7 cellular contexts compared by ENCODE assay signal in genomic region chr6:80742481-80742880, GRCh38.
DNase-seq lines count a peak whose midpoint lies in the region; TF ChIP-seq lines count a peak whose summit lies in the region.

No MANE protein-coding gene starts in this region.

- H3K4me3 ChIP-seq in Loucy (ENCODE audit: low read length, poor library complexity, severe bottlenecking) (no peak overlapping the region), mammary epithelial cell (replicated peaks in 1 of 3; ENCODE audit: insufficient read depth in 1 of 3, low read depth in 2 of 3, low read length in 3 of 3) (no peak overlapping the region)

- no peaks in the 10 kb centered on the region for H3K36me3 ChIP-seq in Loucy (ENCODE audit: insufficient read depth, low read length)
- no peaks in the 10 kb centered on the region for H3K36me3 ChIP-seq in mammary epithelial cell (ENCODE audit: insufficient read depth, low read length)

- in situ Hi-C loops in mammary epithelial cell (cut with MboI; ENCODE audit: low sequenced_read_pairs in 2 of 2), result no loop called here

- no TSS peak for BruUV-seq in mammary epithelial cell (replicated peaks; lab: Mats Ljungman, UMichigan)

- 76% methylated on average over 2 of the region's 2 CpGs for WGBS in mammary epithelial cell (ENCODE audit: low coverage, missing lambda C conversion rate)

- H3K79me2 ChIP-seq in Loucy (ENCODE audit: insufficient read depth, low read length) (no peaks in the 10 kb centered on the region), mammary epithelial cell (ENCODE audit: insufficient read depth, low read length) (no peaks in the 10 kb centered on the region)

- H3F3A ChIP-seq in Loucy (ENCODE audit: low read depth), result no peaks in the 10 kb centered on the region

- H3K9ac ChIP-seq in Loucy (ENCODE audit: low read depth, low read length, poor library complexity, severe bottlenecking) (no peak overlapping the region), mammary epithelial cell (ENCODE audit: insufficient read depth, low read length) (no peak overlapping the region)

- H3K4me1 ChIP-seq in Loucy (ENCODE audit: insufficient read depth, low read length, poor library complexity, severe bottlenecking) (no peaks in the 10 kb centered on the region), mammary epithelial cell (ENCODE audit: insufficient read depth, low read length) (no peaks in the 10 kb centered on the region)

- peak; percentile 24 for TF ChIP-seq CTCF in GM12873 (IDR thresholded peaks at IDR 0.05; ENCODE audit: insufficient read depth, low read depth, low read length, missing control alignments)
- peak; percentile 79 for TF ChIP-seq CTCF in Loucy (conservative IDR thresholded peaks at IDR 0.05; ENCODE audit: low read length)
- TF ChIP-seq CTCF in mammary epithelial cell (conservative IDR thresholded peaks at IDR 0.05 in 1 of 2, IDR thresholded peaks at IDR 0.05 in 1 of 2; ENCODE audit: extremely low read depth in 1 of 2, insufficient read depth in 1 of 2, low read depth in 1 of 2, low read length in 2 of 2), result peak; percentile 16 to 47

- CTCF ChIA-PET in mammary epithelial cell (lab: Charles Lee; ENCODE audit: low non-redundant PET), result interaction anchor here (0.7 kb wide), 1 partner anchor 528 kb away, joined by 3 read pairs; no protein-coding TSS in a partner anchor

- intact Hi-C loops in mammary epithelial cell (cut with micrococcal nuclease), result loop anchor here (2.0 to 5.0 kb wide), 3 partner anchors 138 to 1010 kb away; partner anchors contain the start of gene TENT5A

- DNase-seq in mammary epithelial cell (peak; percentile 19), pons (ENCODE audit: low spot score) (peak; percentile 9), mucosa of gallbladder (ENCODE audit: low spot score) (no peak), NOMO-1 (lab: John Stamatoyannopoulos, UW; ENCODE audit: unreplicated experiment in 2 of 2) (no peak)
- DNase-seq in activated CD4-positive, CD25-positive, alpha-beta regulatory T cell treated with anti-CD3 and anti-CD28 coated beads, Interleukin-2, amount 50 U/mL, for 72 hours, result no peak

- no peak overlapping the region for H3K27ac ChIP-seq in mammary epithelial cell (ENCODE audit: insufficient read depth, low read depth, low read length)

- dilution Hi-C loops in mammary epithelial cell (cut with HindIII; ENCODE audit: low sequenced_read_pairs), result no loop called here

- H4K20me1 ChIP-seq in Loucy (ENCODE audit: insufficient read depth, low read length, poor library complexity, severe bottlenecking), result no peaks in the 10 kb centered on the region
- H4K20me1 ChIP-seq in mammary epithelial cell (ENCODE audit: insufficient read depth, low read length), result no peaks in the 10 kb centered on the region

- H3K4me2 ChIP-seq in Loucy (ENCODE audit: low read depth, low read length, poor library complexity, severe bottlenecking) (no peak overlapping the region), mammary epithelial cell (ENCODE audit: insufficient read depth, low read depth, low read length) (no peak overlapping the region)

- H3K9me2 ChIP-seq in Loucy (replicated peaks; ENCODE audit: low read depth, low read length), result no peaks in the 10 kb centered on the region

- no peak overlapping the region for H2AFZ ChIP-seq in Loucy (ENCODE audit: low read length)
- H2AFZ ChIP-seq in mammary epithelial cell (ENCODE audit: low read depth, low read length), result no peak overlapping the region

- no peaks in the 10 kb centered on the region for H3K9me3 ChIP-seq in Loucy (ENCODE audit: insufficient read depth, low read depth, low read length)
- H3K9me3 ChIP-seq in mammary epithelial cell (replicated peaks; ENCODE audit: insufficient read depth, low read length), result no peaks in the 10 kb centered on the region

- H3K27me3 ChIP-seq in Loucy (ENCODE audit: insufficient read depth, low read length, poor library complexity, severe bottlenecking) (no peaks in the 10 kb centered on the region), mammary epithelial cell (ENCODE audit: insufficient read depth, low read length) (no peaks in the 10 kb centered on the region)

Comparison
In these comparisons a context has a peak if more than half of its experiments do, and no peak if none do; other contexts are left out.
1. CTCF ChIP-seq: peak in every context shown above with its lines; median percentile 79 in Loucy; 32 in mammary epithelial cell; 24 in GM12873.
2. DNase-seq: peak in mammary epithelial cell (single experiment) and pons (single experiment); none in mucosa of gallbladder (single experiment), NOMO-1 (0 of 2) and activated CD4-positive, CD25-positive, alpha-beta regulatory T cell treated with anti-CD3 and anti-CD28 coated beads, Interleukin-2, amount 50 U/mL, for 72 hours (single experiment).